ENCODE assay signal across 8 cellular contexts in the genomic region with DNA sequence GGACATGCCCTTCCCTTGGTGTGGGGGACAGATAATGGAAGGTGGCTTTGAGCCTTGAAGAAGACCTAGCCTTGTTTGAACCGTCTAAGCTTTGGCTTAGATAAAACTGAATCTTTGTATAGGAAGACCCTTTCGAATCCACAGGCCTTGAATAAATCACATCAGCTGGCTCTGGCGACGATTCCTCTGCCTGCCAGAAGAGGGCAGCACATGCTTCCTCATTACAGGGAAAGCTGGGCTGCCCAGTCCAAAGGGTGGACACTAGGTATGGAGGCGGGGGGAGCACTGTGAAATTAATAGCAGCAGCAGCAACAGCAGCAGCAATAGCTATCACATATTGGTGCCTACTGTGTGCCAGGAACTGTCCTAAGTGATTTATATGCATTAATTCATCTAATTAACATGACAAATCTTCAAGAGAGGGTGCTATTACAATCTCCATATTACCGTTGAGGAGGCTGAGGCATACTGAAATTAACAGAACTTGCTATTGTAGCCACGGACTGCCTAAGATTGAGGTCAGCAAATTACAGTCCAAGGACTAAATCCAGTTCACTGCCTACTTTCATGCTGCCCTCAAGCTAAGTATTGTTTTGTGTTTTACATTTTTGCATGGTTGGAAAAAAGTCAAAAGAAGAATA.
DNase-seq lines count a peak whose midpoint lies in the region; ATAC-seq and TF ChIP-seq lines count a peak whose summit lies in the region.

No MANE protein-coding gene starts in this region.

- no peaks in the 10 kb centered on the region for H3K4me1 Mint-ChIP-seq in Calu3 (ENCODE audit: low read depth, unreplicated experiment)

- H3K27ac ChIP-seq in osteoblast (ENCODE audit: low read depth, low read length), result no peak overlapping the region
- peak overlapping the region in 2 of 4 donors; percentile 24 to 30 for H3K27ac ChIP-seq in transverse colon

- no TSS peak for BruUV-seq in Calu3 (replicated peaks; lab: Mats Ljungman, UMichigan)

- H3K27ac Mint-ChIP-seq in Calu3 (ENCODE audit: unreplicated experiment), result no peak overlapping the region

- TF ChIP-seq EP300 in Ishikawa (IDR thresholded peaks at IDR 0.05; ENCODE audit: borderline replicate concordance) (no peak), transverse colon (IDR thresholded peaks at IDR 0.05; ENCODE audit: low read depth) (no peak)

- H3K4me3 Mint-ChIP-seq in Calu3 (ENCODE audit: low read depth, unreplicated experiment), result no peak overlapping the region

- H3K27me3 Mint-ChIP-seq in Calu3 (ENCODE audit: unreplicated experiment), result peaks cover 11% of the 10 kb centered on the region

- peak overlapping the region; percentile 53 for H3K4me2 ChIP-seq in osteoblast (ENCODE audit: insufficient read depth, low read length)

- no peaks in the 10 kb centered on the region for H3K36me3 Mint-ChIP-seq in Calu3 (ENCODE audit: insufficient read depth, unreplicated experiment)

- peak; percentile 75 for DNase-seq in Calu3
- peak; percentile 51 for DNase-seq in RPMI8226
- DNase-seq in activated T-helper 9 cell treated with anti-CD3 and anti-CD28 coated beads, Interleukin-2, amount 50 U/mL, for 16 hours (ENCODE audit: low read depth), result peak; percentile 30
- DNase-seq in foreskin melanocyte, result peak; percentile 70
- DNase-seq in osteoblast (ENCODE audit: insufficient read length, low spot score, missing footprints), result peak; percentile 84
- DNase-seq in transverse colon, result peak; percentile 71

- no peaks in the 10 kb centered on the region for H3K27me3 ChIP-seq in osteoblast (ENCODE audit: insufficient read depth, low read length)
- H3K27me3 ChIP-seq in transverse colon, result no peaks in the 10 kb centered on the region

- CTCF ChIA-PET in Calu3 (lab: Charles Lee), result interaction anchor here (0.9 to 1.7 kb wide), 7 partner anchors 35 to 480 kb away, joined by 3 to 6 read pairs (median 3); partner anchors contain the start of genes ENPP4 and ENPP5

- WGBS in transverse colon (ENCODE audit: low coverage in 1 of 2), 2 donors, result 8 to 16% methylated on average over 2 to 7 of the region's 7 CpGs

- no peak for TF ChIP-seq POLR2A in transverse colon (IDR thresholded peaks at IDR 0.05)

- no peaks in the 10 kb centered on the region for H4K20me1 ChIP-seq in osteoblast (ENCODE audit: insufficient read depth, low read length)

- peak overlapping the region; percentile 43 for H2AFZ ChIP-seq in osteoblast (ENCODE audit: low read length)

- H3K36me3 ChIP-seq in osteoblast (ENCODE audit: insufficient read depth, low read length), result no peaks in the 10 kb centered on the region
- H3K36me3 ChIP-seq in transverse colon, result no peaks in the 10 kb centered on the region

- H3K9me3 Mint-ChIP-seq in Calu3 (ENCODE audit: low read depth, unreplicated experiment), result no peaks in the 10 kb centered on the region

- no peaks in the 10 kb centered on the region for H3K79me2 ChIP-seq in osteoblast (ENCODE audit: insufficient read depth, low read length)

- in situ Hi-C loops in transverse colon (cut with MboI; ENCODE audit: low pct_ligation_motif_present in 1 of 4, low pct_unique_long_range_greater_than_20kb in 1 of 4, low sequenced_read_pairs in 3 of 4), result loop anchor here in 1 of 4 donors (25.0 kb wide), 1 partner anchor 482 kb away; no protein-coding TSS in a partner anchor

- H3K4me1 ChIP-seq in osteoblast (ENCODE audit: insufficient read depth, low read length) (peaks cover 6% of the 10 kb centered on the region), transverse colon (peaks cover 0 to 11% (median 0%) of the 10 kb centered on the region in 4 donors)

- intact Hi-C loops in Calu3 (cut with micrococcal nuclease; ENCODE audit: unreplicated experiment) (loop anchor here (2.0 to 10.0 kb wide), 3 partner anchors 84 to 480 kb away; partner anchors contain the start of gene CLIC5), transverse colon (cut with DNase I; ENCODE audit: low total_unique reads) (no loop called here)

- H3K4me3 ChIP-seq in osteoblast (ENCODE audit: insufficient read depth, low read length) (no peak overlapping the region), transverse colon (no peak overlapping the region)

- TF ChIP-seq RAD21 in Ishikawa (IDR thresholded peaks at IDR 0.05; ENCODE audit: low read depth), result peak; percentile 95

- TF ChIP-seq CTCF in Calu3 (IDR thresholded peaks at IDR 0.05; ENCODE audit: unreplicated experiment) (peak; percentile 88), osteoblast (IDR thresholded peaks at IDR 0.05; ENCODE audit: extremely low read depth, low read depth, low read length) (peak; percentile 99), transverse colon (IDR thresholded peaks at IDR 0.05) (peak; percentile 94 to 98 (median 95))

- H3K9me3 ChIP-seq in osteoblast (ENCODE audit: low read depth, low read length) (no peaks in the 10 kb centered on the region), transverse colon (no peaks in the 10 kb centered on the region)

- ATAC-seq in GM21367 (IDR thresholded peaks at IDR 0.05; ENCODE audit: unreplicated experiment), result no peak

TF ChIP-seq in Ishikawa, 13 proteins besides CTCF, POLR2A, EP300 and RAD21:
- no peak for TF ChIP-seq YY1 (IDR thresholded peaks at IDR 0.05; ENCODE audit: low read depth)
- TF ChIP-seq ZBTB7A (IDR thresholded peaks at IDR 0.05; ENCODE audit: low read depth), result no peak
- no peak for TF ChIP-seq EGR1 (IDR thresholded peaks at IDR 0.05)
- TF ChIP-seq REST (IDR thresholded peaks at IDR 0.05; ENCODE audit: low read depth), result no peak
- TF ChIP-seq CEBPB (IDR thresholded peaks at IDR 0.05), result no peak
- no peak for TF ChIP-seq TAF1 (IDR thresholded peaks at IDR 0.05; ENCODE audit: low read depth)
TF ChIP-seq in Ishikawa: peak in this region for 0.

Comparison
In these comparisons a context has a peak if more than half of its experiments do, and no peak if none do; other contexts are left out.
1. DNase-seq: peak in every context shown above with its lines; median percentile 84 in osteoblast; 75 in Calu3; 71 in transverse colon; 70 in foreskin melanocyte; 51 in RPMI8226; 30 in activated T-helper 9 cell treated with anti-CD3 and anti-CD28 coated beads, Interleukin-2, amount 50 U/mL, for 16 hours.